In genomic region chr6:156686429-156686939, GRCh38 we compare ENCODE assay signal across 1 cellular context.
A peak's percentile ranks its signal among the peaks of the same experiment; 100 is the strongest.
TF ChIP-seq lines count a peak whose summit lies in the region.

No MANE protein-coding gene starts in this region.

TF ChIP-seq in K562, 482 proteins besides CTCF, POLR2A, EP300 and RAD21 (continued from another document and continues in another):
- no peak for TF ChIP-seq CHD7 (IDR thresholded peaks at IDR 0.05; ENCODE audit: low read depth, low read length)
- no peak for TF ChIP-seq SP1 (CRISPR knock-in tag; IDR thresholded peaks at IDR 0.05)
- TF ChIP-seq SNAPC5 (CRISPR knock-in tag; IDR thresholded peaks at IDR 0.05) = no peak
- no peak for TF ChIP-seq ZNF165 (CRISPR knock-in tag; IDR thresholded peaks at IDR 0.05; ENCODE audit: borderline replicate concordance)
- TF ChIP-seq MAZ (CRISPR knock-in tag; conservative IDR thresholded peaks at IDR 0.05 in 1 of 2, IDR thresholded peaks at IDR 0.05 in 1 of 2) = peak in 1 of 2 experiments; percentile 5; a peak in 1 of 4 replicates
- no peak for TF ChIP-seq MGA (IDR thresholded peaks at IDR 0.05)
- peak; percentile 57 for TF ChIP-seq C11orf30 (IDR thresholded peaks at IDR 0.05; ENCODE audit: low read depth)
- TF ChIP-seq POLR2B (IDR thresholded peaks at IDR 0.05; ENCODE audit: low read depth, partially characterized antibody) = no peak
- TF ChIP-seq CREBBP (IDR thresholded peaks at IDR 0.05; ENCODE audit: low read depth, low read length) = no peak
- TF ChIP-seq ATF3 (IDR thresholded peaks at IDR 0.05) = no peak
- TF ChIP-seq ATF3 (CRISPR knock-in tag; conservative IDR thresholded peaks at IDR 0.05) = no peak
- no peak for TF ChIP-seq KDM1A (IDR thresholded peaks at IDR 0.05)
- 0 out of 2 replicates have a peak, but pooled peaks have one; percentile 8 for TF ChIP-seq EHMT2 (IDR thresholded peaks at IDR 0.05)
- no peak for TF ChIP-seq BRCA1 (IDR thresholded peaks at IDR 0.05)
- no peak for TF ChIP-seq BRCA1 (CRISPR knock-in tag; IDR thresholded peaks at IDR 0.05)
- no peak for TF ChIP-seq ZNF79 (CRISPR knock-in tag; IDR thresholded peaks at IDR 0.05; ENCODE audit: low read depth)
- 0 out of 2 replicates have a peak, but pooled peaks have one; percentile 20 for TF ChIP-seq NKRF (IDR thresholded peaks at IDR 0.05; ENCODE audit: borderline replicate concordance)
- TF ChIP-seq MEF2D (tag; conservative IDR thresholded peaks at IDR 0.05; ENCODE audit: low read depth) = 0 out of 2 replicates have a peak, but pooled peaks have one; percentile 12
- no peak for TF ChIP-seq ZNF76 (CRISPR knock-in tag; IDR thresholded peaks at IDR 0.05; ENCODE audit: borderline replicate concordance)
- no peak for TF ChIP-seq PATZ1 (CRISPR knock-in tag; IDR thresholded peaks at IDR 0.05; ENCODE audit: borderline replicate concordance)
- TF ChIP-seq ZNF316 (IDR thresholded peaks at IDR 0.05) = peak; percentile 60
- no peak for TF ChIP-seq ZNF583 (CRISPR knock-in tag; IDR thresholded peaks at IDR 0.05)
- TF ChIP-seq ARNT (IDR thresholded peaks at IDR 0.05) = peak in 1 of 2 experiments; percentile 69; a peak in 2 of 4 replicates
- TF ChIP-seq HEY1 (CRISPR knock-in tag; IDR thresholded peaks at IDR 0.05; ENCODE audit: borderline replicate concordance) = no peak
- TF ChIP-seq SLC30A9 (CRISPR knock-in tag; IDR thresholded peaks at IDR 0.05) = no peak
- TF ChIP-seq L3MBTL2 (IDR thresholded peaks at IDR 0.05) = no peak
- no peak for TF ChIP-seq STAT5A (IDR thresholded peaks at IDR 0.05; ENCODE audit: borderline replicate concordance, low read length)
